17 cellular contexts compared by ENCODE assay signal in genomic region chr20:32296412-32296811, GRCh38. TPM values are rescaled to one million over a fixed set of nuclear protein-coding genes. Genes with fewer than 3 reads are reported as not detected.
DNase-seq lines count a peak whose midpoint lies in the region; ATAC-seq and TF ChIP-seq lines count a peak whose summit lies in the region.
"Had no signal": no experiment of that assay in that cellular context is flagged by ENCODE, and none has a peak within 500 bp of the region (broad histone marks: within the 10 kb centered on the region; RNA-seq: fewer than 3 reads in every experiment).

No MANE protein-coding gene starts in this region.

- no peak overlapping the region for H3K4me3 Mint-ChIP-seq in activated T-cell treated with anti-CD3 and anti-CD28 coated beads, Interleukin-2, amount 50 U/mL, for 24 hours
- H3K4me3 Mint-ChIP-seq in activated T-cell treated with anti-CD3 and anti-CD28 coated beads, Interleukin-2, amount 50 U/mL, for 4 hours = no peak overlapping the region
- no peak overlapping the region for H3K4me3 Mint-ChIP-seq in stimulated activated memory B cell treated with anti-CD40 and anti-IgM and Interleukin-4, amounts not matched to agents 10 μg/mL and 1 μg/mL and 100 μg/mL, for 72 hours
- no peak overlapping the region for H3K4me3 Mint-ChIP-seq in CD4-positive, alpha-beta memory T cell
- H3K4me3 Mint-ChIP-seq: CD14-positive monocyte had no signal

- peak overlapping the region; percentile 38 for H3K27ac Mint-ChIP-seq in activated T-cell treated with anti-CD3 and anti-CD28 coated beads, Interleukin-2, amount 50 U/mL, for 24 hours
- H3K27ac Mint-ChIP-seq in stimulated activated memory B cell treated with anti-CD40 and anti-IgM and Interleukin-4, amounts not matched to agents 10 μg/mL and 1 μg/mL and 100 μg/mL, for 72 hours = peak overlapping the region; percentile 57
- peak overlapping the region in 1 of 7 donors; percentile 65 for H3K27ac Mint-ChIP-seq in CD4-positive, alpha-beta memory T cell
- H3K27ac Mint-ChIP-seq: CD14-positive monocyte had no signal

- DNase-seq in activated T-cell treated with anti-CD3 and anti-CD28 coated beads, Interleukin-2, amount 50 U/mL, for 24 hours = no peak
- DNase-seq in activated T-cell treated with anti-CD3 and anti-CD28 coated beads, Interleukin-2, amount 50 U/mL, for 4 hours = no peak
- no peak for DNase-seq in body of pancreas
- peak; percentile 55 for DNase-seq in fibroblast of pulmonary artery (ENCODE audit: low read depth)
- no peak for DNase-seq in CD4-positive, alpha-beta memory T cell
- no peak for DNase-seq in HPDE6-E6E7 (ENCODE audit: extremely low spot score)
- DNase-seq: 8988T, DMS79 treated with DMSO at 0.1 percent for 48 hours, NCI-H1417 treated with DMSO at 0.1 percent for 48 hours, NCI-H1930, NCI-H226, NCI-H524, NCI-H82 had no signal

- no peaks in the 10 kb centered on the region for H3K27me3 Mint-ChIP-seq in activated T-cell treated with anti-CD3 and anti-CD28 coated beads, Interleukin-2, amount 50 U/mL, for 24 hours
- H3K27me3 Mint-ChIP-seq in activated T-cell treated with anti-CD3 and anti-CD28 coated beads, Interleukin-2, amount 50 U/mL, for 4 hours (ENCODE audit: low read depth) = no peaks in the 10 kb centered on the region
- H3K27me3 Mint-ChIP-seq in stimulated activated memory B cell treated with anti-CD40 and anti-IgM and Interleukin-4, amounts not matched to agents 10 μg/mL and 1 μg/mL and 100 μg/mL, for 72 hours = no peaks in the 10 kb centered on the region
- no peaks in the 10 kb centered on the region for H3K27me3 Mint-ChIP-seq in CD4-positive, alpha-beta memory T cell

- TF ChIP-seq POLR2A in body of pancreas (IDR thresholded peaks at IDR 0.05) = no peak

- H3K4me3 ChIP-seq in body of pancreas (no peak overlapping the region), fibroblast of pulmonary artery (replicated peaks; ENCODE audit: low read depth, low read length) (no peak overlapping the region)
- H3K4me3 ChIP-seq in CD4-positive, alpha-beta memory T cell (ENCODE audit: low read length in 2 of 2) = no peak overlapping the region

- H3K9me3 ChIP-seq in body of pancreas = no peaks in the 10 kb centered on the region
- no peaks in the 10 kb centered on the region for H3K9me3 ChIP-seq in CD4-positive, alpha-beta memory T cell (ENCODE audit: control insufficient read depth in 1 of 2, low read length in 2 of 2)

- TF ChIP-seq CTCF in body of pancreas (IDR thresholded peaks at IDR 0.05) (no peak), fibroblast of pulmonary artery (IDR thresholded peaks at IDR 0.05; ENCODE audit: low read length, missing control alignments) (no peak)

- peaks cover 62% of the 10 kb centered on the region for H3K4me1 Mint-ChIP-seq in activated T-cell treated with anti-CD3 and anti-CD28 coated beads, Interleukin-2, amount 50 U/mL, for 24 hours (ENCODE audit: low read depth)
- peaks cover 31% of the 10 kb centered on the region for H3K4me1 Mint-ChIP-seq in activated T-cell treated with anti-CD3 and anti-CD28 coated beads, Interleukin-2, amount 50 U/mL, for 4 hours (ENCODE audit: low read depth)
- peaks cover 54% of the 10 kb centered on the region for H3K4me1 Mint-ChIP-seq in stimulated activated memory B cell treated with anti-CD40 and anti-IgM and Interleukin-4, amounts not matched to agents 10 μg/mL and 1 μg/mL and 100 μg/mL, for 72 hours
- H3K4me1 Mint-ChIP-seq in CD4-positive, alpha-beta memory T cell = peaks cover 12 to 35% (median 29%) of the 10 kb centered on the region in 4 donors

- peaks cover 59% of the 10 kb centered on the region for H3K36me3 Mint-ChIP-seq in activated T-cell treated with anti-CD3 and anti-CD28 coated beads, Interleukin-2, amount 50 U/mL, for 24 hours (ENCODE audit: low read depth)
- H3K36me3 Mint-ChIP-seq in activated T-cell treated with anti-CD3 and anti-CD28 coated beads, Interleukin-2, amount 50 U/mL, for 4 hours (ENCODE audit: insufficient read depth) = peaks cover 9% of the 10 kb centered on the region
- H3K36me3 Mint-ChIP-seq in stimulated activated memory B cell treated with anti-CD40 and anti-IgM and Interleukin-4, amounts not matched to agents 10 μg/mL and 1 μg/mL and 100 μg/mL, for 72 hours = peaks cover 11% of the 10 kb centered on the region
- H3K36me3 Mint-ChIP-seq in CD4-positive, alpha-beta memory T cell = peaks cover 0 to 6% of the 10 kb centered on the region in 2 donors

- peak overlapping the region in 3 of 4 donors; percentile 10 to 53 (median 21) for H3K27ac ChIP-seq in body of pancreas
- H3K27ac ChIP-seq in CD4-positive, alpha-beta memory T cell (ENCODE audit: low read depth, low read length) = no peak overlapping the region
- H3K27ac ChIP-seq: KMS-11 had no signal

- POLR2A ChIA-PET in CD4-positive, alpha-beta memory T cell (lab: Charles Lee; ENCODE audit: partially characterized antibody) = no interaction called here

- 58% methylated on average over 6 of the region's 6 CpGs for WGBS in body of pancreas, 2 donors

- no peaks in the 10 kb centered on the region for H3K27me3 ChIP-seq in body of pancreas
- H3K27me3 ChIP-seq in CD4-positive, alpha-beta memory T cell (ENCODE audit: insufficient read depth, low read length) = no peaks in the 10 kb centered on the region

- no peaks in the 10 kb centered on the region for H3K36me3 ChIP-seq in body of pancreas (replicated peaks in 1 of 2; ENCODE audit: insufficient read depth in 1 of 2, low read depth in 2 of 2)
- H3K36me3 ChIP-seq in CD4-positive, alpha-beta memory T cell (ENCODE audit: insufficient read depth, low read length) = no peaks in the 10 kb centered on the region

- CTCF ChIA-PET in CD4-positive, alpha-beta memory T cell (lab: Charles Lee; ENCODE audit: partially characterized antibody) = no interaction called here

- H3K9me3 Mint-ChIP-seq in activated T-cell treated with anti-CD3 and anti-CD28 coated beads, Interleukin-2, amount 50 U/mL, for 24 hours = no peaks in the 10 kb centered on the region
- no peaks in the 10 kb centered on the region for H3K9me3 Mint-ChIP-seq in activated T-cell treated with anti-CD3 and anti-CD28 coated beads, Interleukin-2, amount 50 U/mL, for 4 hours
- no peaks in the 10 kb centered on the region for H3K9me3 Mint-ChIP-seq in stimulated activated memory B cell treated with anti-CD40 and anti-IgM and Interleukin-4, amounts not matched to agents 10 μg/mL and 1 μg/mL and 100 μg/mL, for 72 hours
- no peaks in the 10 kb centered on the region for H3K9me3 Mint-ChIP-seq in CD4-positive, alpha-beta memory T cell

- ATAC-seq in activated T-cell treated with anti-CD3 and anti-CD28 coated beads, Interleukin-2, amount 50 U/mL, for 4 hours = no peak
- ATAC-seq in body of pancreas (no peak), HG02970 (IDR thresholded peaks at IDR 0.05; ENCODE audit: low FRiP score, unreplicated experiment) (no peak)
- ATAC-seq in stimulated activated memory B cell treated with anti-CD40 and anti-IgM and Interleukin-4, amounts not matched to agents 10 μg/mL and 1 μg/mL and 100 μg/mL, for 72 hours = no peak

- intact Hi-C loops in body of pancreas (cut with DNase I) = no loop called here
- intact Hi-C loops in CD4-positive, alpha-beta memory T cell (cut with micrococcal nuclease) = no loop called here

- H3K4me1 ChIP-seq in body of pancreas = peaks cover 33% of the 10 kb centered on the region
- H3K4me1 ChIP-seq in CD4-positive, alpha-beta memory T cell (ENCODE audit: insufficient read depth, low read length) = peaks cover 4% of the 10 kb centered on the region

RNA-seq across cellular contexts. Expression of gene KIF3B, which starts 19.0 kb away (rescaled TPM):
- total RNA-seq in activated T-cell treated with anti-CD3 and anti-CD28 coated beads, Interleukin-2, amount 50 U/mL, for 4 hours = 10 to 100 TPM; 69.3 to 90.4 (median 78.9) TPM
- 10 to 100 TPM; 23.1 to 28.3 TPM for total RNA-seq in body of pancreas
- total RNA-seq in CD4-positive, alpha-beta memory T cell = 10 to 100 TPM; 14.2 to 14.5 TPM
- 1 to 10 TPM; 1.6 to 5.2 TPM for polyA plus RNA-seq in CD4-positive, alpha-beta memory T cell
